ENCODE assay signal across 11 cellular contexts in genomic region chr11:122758974-122759373, GRCh38.
DNase-seq lines count a peak whose midpoint lies in the region; ATAC-seq, FAIRE-seq and TF ChIP-seq lines count a peak whose summit lies in the region.
"Had no signal": no experiment of that assay in that cellular context is flagged by ENCODE, and none has a peak within 500 bp of the region (broad histone marks: within the 10 kb centered on the region; RNA-seq: fewer than 3 reads in every experiment).

No MANE protein-coding gene starts in this region.

- FAIRE-seq in GM12892 (lab: Jason Lieb, UNC), result peak; percentile 69

- no peaks in the 10 kb centered on the region for H3K27me3 ChIP-seq in BLaER1
- H3K27me3 ChIP-seq in suprapubic skin, result no peaks in the 10 kb centered on the region

- H3K27ac ChIP-seq in BLaER1 (peak overlapping the region; percentile 56; the same call in 1 of the 2 replicates), suprapubic skin (no peak overlapping the region)

- TF ChIP-seq POLR2A in GM12892 (IDR thresholded peaks at IDR 0.05; ENCODE audit: low read depth, low read length) (no peak), suprapubic skin (IDR thresholded peaks at IDR 0.05) (no peak)

- H3K4me2 ChIP-seq in BLaER1, result peak overlapping the region; percentile 78

- H3K4me3 ChIP-seq in BLaER1 (no peak overlapping the region), suprapubic skin (no peak overlapping the region)

- H3K9me3 ChIP-seq in BLaER1 (no peaks in the 10 kb centered on the region), suprapubic skin (no peaks in the 10 kb centered on the region)

- H3K36me3 ChIP-seq in BLaER1 (peaks cover 93% of the 10 kb centered on the region), suprapubic skin (no peaks in the 10 kb centered on the region)

- H4K20me1 ChIP-seq in BLaER1, result peaks cover 100% of the 10 kb centered on the region

- CTCF ChIA-PET in HEK293T (lab: Yijun Ruan, JAX), result no interaction called here

- 46% methylated on average over 5 of the region's 5 CpGs for WGBS in suprapubic skin

- POLR2A ChIA-PET in HEK293T (lab: Yijun Ruan, JAX), result no interaction called here

- no peak for TF ChIP-seq EP300 in suprapubic skin (IDR thresholded peaks at IDR 0.05)

- TF ChIP-seq CTCF in suprapubic skin (IDR thresholded peaks at IDR 0.05), result no peak

- DNase-seq in GM12892 (ENCODE audit: insufficient read length) (no peak), suprapubic skin (ENCODE audit: low spot score in 2 of 2) (no peak), NCI-H2107 treated with DMSO at 0.1 percent for 48 hours (lab: John Stamatoyannopoulos, UW; ENCODE audit: unreplicated experiment) (no peak), HEK293T (ENCODE audit: extremely low spot score) (no peak)
- DNase-seq: NCI-H1694 treated with DMSO at 0.1 percent for 48 hours; stimulated activated CD4-positive, alpha-beta T cell treated with anti-CD3 and anti-CD28 coated beads, Interleukin-2, amount 100 ng/mL, for 24 hours had no signal

- peak; percentile 77 for ATAC-seq in esophagus mucosa
- no peak for ATAC-seq in GM18868 (IDR thresholded peaks at IDR 0.05; ENCODE audit: unreplicated experiment)
- ATAC-seq: stimulated activated memory B cell treated with anti-CD40 and anti-IgM and Interleukin-4, amounts not matched to agents 10 μg/mL and 1 μg/mL and 100 μg/mL, for 72 hours had no signal

- no peak overlapping the region for H3K9ac ChIP-seq in BLaER1

- peaks cover 100% of the 10 kb centered on the region for H3K4me1 ChIP-seq in BLaER1
- H3K4me1 ChIP-seq in suprapubic skin, result no peaks in the 10 kb centered on the region

TF ChIP-seq in PFSK-1, 5 proteins besides CTCF, POLR2A, EP300 and RAD21:
- TF ChIP-seq FOXP2 (optimal IDR thresholded peaks at IDR 0.05; ENCODE audit: borderline replicate concordance, extremely low read depth, extremely low read length, insufficient read depth), result no peak
- 0 out of 2 replicates have a peak, but pooled peaks have one; percentile 24 for TF ChIP-seq SIN3A (IDR thresholded peaks at IDR 0.05; ENCODE audit: borderline replicate concordance, insufficient read depth, low read length)

TF ChIP-seq in HEK293T, 16 proteins besides CTCF, POLR2A, EP300 and RAD21:
- TF ChIP-seq TARDBP (IDR thresholded peaks at IDR 0.05), result no peak
- no peak for TF ChIP-seq FOXA1 (IDR thresholded peaks at IDR 0.05)
- TF ChIP-seq BHLHE40 (IDR thresholded peaks at IDR 0.05; ENCODE audit: borderline replicate concordance), result no peak
- no peak for TF ChIP-seq ZNF384 (IDR thresholded peaks at IDR 0.05)
- TF ChIP-seq ELF4 (IDR thresholded peaks at IDR 0.05), result no peak
- TF ChIP-seq SUZ12 (IDR thresholded peaks at IDR 0.05), result no peak
- TF ChIP-seq NFRKB (IDR thresholded peaks at IDR 0.05), result no peak
- no peak for TF ChIP-seq FOXK2 (IDR thresholded peaks at IDR 0.05)
- no peak for TF ChIP-seq CTBP1 (IDR thresholded peaks at IDR 0.05; ENCODE audit: borderline replicate concordance)
- no peak for TF ChIP-seq FOXM1 (IDR thresholded peaks at IDR 0.05; ENCODE audit: borderline replicate concordance)
- TF ChIP-seq HDGF (IDR thresholded peaks at IDR 0.05; ENCODE audit: borderline replicate concordance), result no peak
- TF ChIP-seq L3MBTL2 (conservative IDR thresholded peaks at IDR 0.05), result no peak
- no peak for TF ChIP-seq ARNT (IDR thresholded peaks at IDR 0.05)
- TF ChIP-seq, protein P1, sequence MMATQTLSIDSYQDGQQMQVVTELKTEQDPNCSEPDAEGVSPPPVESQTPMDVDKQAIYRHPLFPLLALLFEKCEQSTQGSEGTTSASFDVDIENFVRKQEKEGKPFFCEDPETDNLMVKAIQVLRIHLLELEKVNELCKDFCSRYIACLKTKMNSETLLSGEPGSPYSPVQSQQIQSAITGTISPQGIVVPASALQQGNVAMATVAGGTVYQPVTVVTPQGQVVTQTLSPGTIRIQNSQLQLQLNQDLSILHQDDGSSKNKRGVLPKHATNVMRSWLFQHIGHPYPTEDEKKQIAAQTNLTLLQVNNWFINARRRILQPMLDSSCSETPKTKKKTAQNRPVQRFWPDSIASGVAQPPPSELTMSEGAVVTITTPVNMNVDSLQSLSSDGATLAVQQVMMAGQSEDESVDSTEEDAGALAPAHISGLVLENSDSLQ (IDR thresholded peaks at IDR 0.05), result no peak
